8 cellular contexts compared by ENCODE assay signal in genomic region chr17:7687072-7687907, GRCh38. TPM values are rescaled to one million over a fixed set of nuclear protein-coding genes. Genes with fewer than 3 reads are reported as not detected.
DNase-seq lines count a peak whose midpoint lies in the region; ATAC-seq and TF ChIP-seq lines count a peak whose summit lies in the region.

Gene TP53 (minus strand): TSS chr17:7687490. CDS start chr17:7676594, 10,896 bp downstream.

- no peaks in the 10 kb centered on the region for H3K36me3 ChIP-seq in testis (ENCODE audit: low read depth, missing control alignments)

- no peaks in the 10 kb centered on the region for H3K36me3 Mint-ChIP-seq in osteocyte (ENCODE audit: unreplicated experiment)

- H3K27ac ChIP-seq in testis: peak within 1 kb of the TSS; percentile 84 to 96

- peak within 1 kb of the TSS; percentile 85 to 92 for H3K4me3 ChIP-seq in testis

- DNase-seq in Ammon's horn (ENCODE audit: low spot score) (peak; percentile 95), NCI-H1417 treated with DMSO at 0.1 percent for 48 hours (lab: John Stamatoyannopoulos, UW) (peak; percentile 38), SW 1271 (lab: John Stamatoyannopoulos, UW) (peak; percentile 85 to 92), head of caudate nucleus (peak; percentile 84 to 97 (median 92)), osteocyte (ENCODE audit: extremely low spot score, unreplicated experiment) (peak; percentile 94), testis (peak; percentile 96)
- DNase-seq in activated naive CD8-positive, alpha-beta T cell treated with anti-CD3 and anti-CD28 coated beads, Interleukin-2, amount 50 U/mL, for 16 hours (ENCODE audit: low read depth, low spot score): peak; percentile 66

- H3K9me3 ChIP-seq in testis: no peaks in the 10 kb centered on the region

- intact Hi-C loops in head of caudate nucleus (cut with DNase I): loop anchor here (5.0 to 10.0 kb wide), 2 partner anchors 60 to 102 kb away; partner anchors contain the start of genes MPDU1 and SAT2
- intact Hi-C loops in testis (cut with DNase I; ENCODE audit: low total_unique reads): no loop called here

- TF ChIP-seq POLR2A in testis (IDR thresholded peaks at IDR 0.05): peak; percentile 8

- TF ChIP-seq CTCF in osteocyte (IDR thresholded peaks at IDR 0.05) (no peak), testis (IDR thresholded peaks at IDR 0.05) (peak in 2 of 3 experiments; percentile 30 to 43)

- peak; percentile 30 for ATAC-seq in GM21526 (IDR thresholded peaks at IDR 0.05; ENCODE audit: low FRiP score, unreplicated experiment)

- peak within 1 kb of the TSS; percentile 99 for H3K27ac Mint-ChIP-seq in osteocyte (ENCODE audit: unreplicated experiment)

- no peaks in the 10 kb centered on the region for H3K27me3 ChIP-seq in testis

- WGBS in testis, 2 donors: 0% methylated on average over 26 to 30 of the region's 30 CpGs

- H3K4me1 Mint-ChIP-seq in osteocyte (ENCODE audit: unreplicated experiment): peaks cover 33% of the 10 kb centered on the region

- peak within 1 kb of the TSS; percentile 95 for H3K4me3 Mint-ChIP-seq in osteocyte (ENCODE audit: unreplicated experiment)

- H3K9me3 Mint-ChIP-seq in osteocyte (ENCODE audit: unreplicated experiment): no peaks in the 10 kb centered on the region

- H3K4me1 ChIP-seq in testis: peaks cover 24% of the 10 kb centered on the region

- H3K27me3 Mint-ChIP-seq in osteocyte (ENCODE audit: unreplicated experiment): no peaks in the 10 kb centered on the region

RNA-seq across cellular contexts. Expression of gene TP53, which starts in this region (rescaled TPM):
- total RNA-seq in osteocyte (98.7 and 99.5 TPM in 2 replicates), testis (10 to 100 TPM; 45.0 to 47.1 TPM)
- polyA plus RNA-seq in testis (ENCODE audit: insufficient read depth, low read depth, low replicate concordance): 32.1 TPM

Comparison
In these comparisons a context has a peak if more than half of its experiments do, and no peak if none do; other contexts are left out.
1. Peak in every context shown above with its lines: DNase-seq, ATAC-seq, H3K4me3 ChIP-seq and H3K27ac ChIP-seq.
2. DNase-seq: peak in every context shown above with its lines; median percentile 96 in testis; 95 in Ammon's horn; 94 in osteocyte; 92 in head of caudate nucleus; 88 in SW 1271; 66 in activated naive CD8-positive, alpha-beta T cell treated with anti-CD3 and anti-CD28 coated beads, Interleukin-2, amount 50 U/mL, for 16 hours; 38 in NCI-H1417 treated with DMSO at 0.1 percent for 48 hours.